27 cellular contexts compared by ENCODE assay signal in the genomic region with DNA sequence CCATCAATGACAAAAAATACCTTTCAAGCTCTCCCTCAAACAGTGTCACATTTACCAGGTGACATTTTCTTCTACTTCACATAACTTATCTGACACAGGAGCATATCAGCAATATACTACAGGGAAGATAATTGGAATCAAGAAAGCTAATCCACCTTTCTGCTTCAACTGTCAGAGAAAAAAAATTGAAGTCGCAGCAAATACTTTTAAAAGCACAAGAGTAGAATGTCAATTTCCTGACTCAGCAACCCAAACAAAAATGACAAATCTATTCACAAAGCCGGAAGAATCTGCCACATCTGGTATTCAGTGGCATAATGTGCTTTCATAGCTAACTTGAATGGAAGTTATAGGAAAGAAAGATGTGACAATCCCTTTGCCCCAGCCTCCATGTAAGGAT.
"Had no signal": no experiment of that assay in that cellular context is flagged by ENCODE, and none has a peak within 500 bp of the region (broad histone marks: within the 10 kb centered on the region; RNA-seq: fewer than 3 reads in every experiment).

No MANE protein-coding gene starts in this region.

- H3K36me3 Mint-ChIP-seq: brain; stimulated activated effector memory CD8-positive, alpha-beta T cell treated with anti-CD3 and anti-CD28 coated beads, Interleukin-12 subunit alpha, Interleukin-12 subunit beta, amount 100 ng/mL, for 72 hours had no signal

- DNase-seq: activated B cell treated with CpG ODN at 0.5 μM for 24 hours; activated CD4-positive, alpha-beta T cell treated with anti-CD3 and anti-CD28 coated beads for 36 hours; activated CD4-positive, alpha-beta T cell treated with anti-CD3 and anti-CD28 coated beads, Interleukin-2, amount 50 U/mL, for 4 hours; activated CD8-positive, alpha-beta memory T cell treated with anti-CD3 and anti-CD28 coated beads for 24 hours; activated CD8-positive, alpha-beta memory T cell treated with anti-CD3 and anti-CD28 coated beads, Interleukin-2, amount 50 U/mL, for 4 hours; activated naive CD8-positive, alpha-beta T cell treated with anti-CD3 and anti-CD28 coated beads, Interleukin-2, amount 10 ng/mL, durations not matched to agents 7 days and 5 days; activated T-cell treated with anti-CD3 and anti-CD28 coated beads, Interleukin-2, amount 50 U/mL, for 24 hours; amygdala; caudate nucleus; dermis blood vessel endothelial cell; effector CD8-positive, alpha-beta T cell; erythroblast; foreskin keratinocyte; left ventricle myocardium inferior; naive thymus-derived CD4-positive, alpha-beta T cell; right cardiac atrium; stimulated activated CD4-positive, alpha-beta T cell treated with anti-CD3 and anti-CD28 coated beads, Interleukin-2, amount 100 ng/mL, for 24 hours; stomach; T-helper 17 cell; uterus had no signal

- H3K4me3 Mint-ChIP-seq: activated B cell treated with CpG ODN at 0.5 μM for 24 hours; activated CD4-positive, alpha-beta T cell treated with anti-CD3 and anti-CD28 coated beads for 36 hours; activated naive CD8-positive, alpha-beta T cell treated with anti-CD3 and anti-CD28 coated beads, Interleukin-2, amount 10 ng/mL, durations not matched to agents 7 days and 5 days; activated T-cell treated with anti-CD3 and anti-CD28 coated beads, Interleukin-2, amount 50 U/mL, for 24 hours; activated T-helper 17 cell treated with anti-CD3 and anti-CD28 coated beads, Interleukin-2, amount 50 U/mL, for 72 hours; brain; naive thymus-derived CD4-positive, alpha-beta T cell; neural progenitor cell; stimulated activated effector memory CD8-positive, alpha-beta T cell treated with anti-CD3 and anti-CD28 coated beads, Interleukin-12 subunit alpha, Interleukin-12 subunit beta, amount 100 ng/mL, for 72 hours; T-helper 17 cell had no signal

- H3K27ac ChIP-seq: foreskin keratinocyte, left ventricle myocardium inferior, neural progenitor cell, prostate gland, stomach, suprapubic skin, tibial nerve, uterus had no signal

- H3K9me3 ChIP-seq: left ventricle myocardium inferior, prostate gland, stomach, suprapubic skin, tibial nerve, uterus had no signal

- H3K4me1 Mint-ChIP-seq: activated B cell treated with CpG ODN at 0.5 μM for 24 hours had no signal

- ATAC-seq: activated CD4-positive, alpha-beta T cell treated with anti-CD3 and anti-CD28 coated beads for 36 hours; activated T-helper 17 cell treated with anti-CD3 and anti-CD28 coated beads, Interleukin-2, amount 50 U/mL, for 72 hours; foreskin keratinocyte; naive thymus-derived CD4-positive, alpha-beta T cell; right cardiac atrium; stimulated activated effector memory CD8-positive, alpha-beta T cell treated with anti-CD3 and anti-CD28 coated beads, Interleukin-12 subunit alpha, Interleukin-12 subunit beta, amount 100 ng/mL, for 72 hours; T-helper 17 cell had no signal

- H3K4me2 ChIP-seq: neural progenitor cell had no signal

- H3K4me3 ChIP-seq: left ventricle myocardium inferior, neural progenitor cell, prostate gland, stomach, suprapubic skin, tibial nerve, uterus had no signal

- H3K9ac ChIP-seq: neural progenitor cell had no signal

- H2AFZ ChIP-seq: neural progenitor cell had no signal

- H3K9me3 Mint-ChIP-seq: activated B cell treated with CpG ODN at 0.5 μM for 24 hours; activated T-cell treated with anti-CD3 and anti-CD28 coated beads, Interleukin-2, amount 50 U/mL, for 24 hours; activated T-helper 17 cell treated with anti-CD3 and anti-CD28 coated beads, Interleukin-2, amount 50 U/mL, for 72 hours; stimulated activated effector memory CD8-positive, alpha-beta T cell treated with anti-CD3 and anti-CD28 coated beads, Interleukin-12 subunit alpha, Interleukin-12 subunit beta, amount 100 ng/mL, for 72 hours had no signal

- H3K27me3 Mint-ChIP-seq: activated B cell treated with CpG ODN at 0.5 μM for 24 hours; activated CD4-positive, alpha-beta T cell treated with anti-CD3 and anti-CD28 coated beads for 36 hours; activated naive CD8-positive, alpha-beta T cell treated with anti-CD3 and anti-CD28 coated beads, Interleukin-2, amount 10 ng/mL, durations not matched to agents 7 days and 5 days; activated T-cell treated with anti-CD3 and anti-CD28 coated beads, Interleukin-2, amount 50 U/mL, for 24 hours; activated T-helper 17 cell treated with anti-CD3 and anti-CD28 coated beads, Interleukin-2, amount 50 U/mL, for 72 hours; brain; T-helper 17 cell had no signal

- H3K36me3 ChIP-seq: left ventricle myocardium inferior, neural progenitor cell, prostate gland, stomach, suprapubic skin, tibial nerve, uterus had no signal

- H3K27me3 ChIP-seq: neural progenitor cell, stomach, suprapubic skin, tibial nerve, uterus had no signal

- H3K27ac Mint-ChIP-seq: activated B cell treated with CpG ODN at 0.5 μM for 24 hours; activated CD4-positive, alpha-beta T cell treated with anti-CD3 and anti-CD28 coated beads for 36 hours; activated naive CD8-positive, alpha-beta T cell treated with anti-CD3 and anti-CD28 coated beads, Interleukin-2, amount 10 ng/mL, durations not matched to agents 7 days and 5 days; activated T-cell treated with anti-CD3 and anti-CD28 coated beads, Interleukin-2, amount 50 U/mL, for 24 hours; activated T-helper 17 cell treated with anti-CD3 and anti-CD28 coated beads, Interleukin-2, amount 50 U/mL, for 72 hours; neural progenitor cell; stimulated activated effector memory CD8-positive, alpha-beta T cell treated with anti-CD3 and anti-CD28 coated beads, Interleukin-12 subunit alpha, Interleukin-12 subunit beta, amount 100 ng/mL, for 72 hours; T-helper 17 cell had no signal

- H3K4me1 ChIP-seq: foreskin keratinocyte, left ventricle myocardium inferior, neural progenitor cell, prostate gland, stomach, suprapubic skin, tibial nerve, uterus had no signal
